Comparison of ENCODE assay signal across 8 cellular contexts in genomic region chr20:2873747-2874041, GRCh38. TPM values are rescaled to one million over a fixed set of nuclear protein-coding genes. Genes with fewer than 3 reads are reported as not detected.
DNase-seq lines count a peak whose midpoint lies in the region; ATAC-seq, FAIRE-seq and TF ChIP-seq lines count a peak whose summit lies in the region.

No MANE protein-coding gene starts in this region.

- no peaks in the 10 kb centered on the region for H3K27me3 ChIP-seq in CD8-positive, alpha-beta memory T cell (ENCODE audit: insufficient read depth, low read length, poor library complexity, severe bottlenecking)

- peaks cover 0 to 12% (median 2%) of the 10 kb centered on the region in 3 donors for H3K36me3 Mint-ChIP-seq in CD8-positive, alpha-beta memory T cell
- H3K36me3 Mint-ChIP-seq in progenitor cell of endocrine pancreas (ENCODE audit: insufficient read depth), result peaks cover 3% of the 10 kb centered on the region

- intact Hi-C loops in head of caudate nucleus (cut with DNase I), result loop anchor here (2.0 to 10.0 kb wide), 3 partner anchors 33 to 174 kb away; partner anchors contain the start of genes MRPS26, PCED1A and VPS16

- no peaks in the 10 kb centered on the region for H3K36me3 ChIP-seq in CD8-positive, alpha-beta memory T cell (ENCODE audit: insufficient read depth, low read length)

- peak; percentile 62 to 79 (median 69) for DNase-seq in CD8-positive, alpha-beta memory T cell
- DNase-seq in NCI-H1092 (lab: John Stamatoyannopoulos, UW) (peak; percentile 40), head of caudate nucleus (peak in 33 of 42 donors; percentile 13 to 70 (median 41)), progenitor cell of endocrine pancreas (ENCODE audit: low spot score, unreplicated experiment) (peak; percentile 58), GM19239 (ENCODE audit: insufficient read length, low spot score) (no peak), cerebellum (ENCODE audit: low spot score) (no peak)
- DNase-seq in activated T-helper 9 cell treated with anti-CD3 and anti-CD28 coated beads, Interleukin-2, amount 50 U/mL, for 16 hours (ENCODE audit: low read depth), result peak; percentile 47

- no peak for TF ChIP-seq CTCF in progenitor cell of endocrine pancreas (IDR thresholded peaks at IDR 0.05; ENCODE audit: unreplicated experiment)

- H3K9me3 Mint-ChIP-seq in CD8-positive, alpha-beta memory T cell, result no peaks in the 10 kb centered on the region
- H3K9me3 Mint-ChIP-seq in progenitor cell of endocrine pancreas (ENCODE audit: low read depth), result no peaks in the 10 kb centered on the region

- H3K4me1 ChIP-seq in CD8-positive, alpha-beta memory T cell (ENCODE audit: insufficient read depth, low read length), result peaks cover 39% of the 10 kb centered on the region

- peak overlapping the region; percentile 76 for H3K27ac ChIP-seq in CD8-positive, alpha-beta memory T cell (ENCODE audit: low read depth, low read length)

- peak overlapping the region; percentile 37 to 81 (median 72) for H3K27ac Mint-ChIP-seq in CD8-positive, alpha-beta memory T cell
- peak overlapping the region; percentile 90 for H3K27ac Mint-ChIP-seq in progenitor cell of endocrine pancreas

- no peak for FAIRE-seq in GM19239 (lab: Jason Lieb, UNC)

- ATAC-seq in GM21786 (IDR thresholded peaks at IDR 0.05; ENCODE audit: unreplicated experiment), result peak; percentile 27

- no peaks in the 10 kb centered on the region for H3K9me3 ChIP-seq in CD8-positive, alpha-beta memory T cell (ENCODE audit: low read length)

- POLR2A ChIA-PET in CD8-positive, alpha-beta memory T cell (lab: Charles Lee), result interaction anchor here (0.9 to 1.4 kb wide), 2 partner anchors 14 to 33 kb away, joined by 3 to 8 read pairs; partner anchors contain the start of genes PCED1A and VPS16

- CTCF ChIA-PET in CD8-positive, alpha-beta memory T cell (lab: Charles Lee), result interaction anchor here (1.2 to 1.5 kb wide), 2 partner anchors 9 to 75 kb away, joined by 3 to 4 read pairs; no protein-coding TSS in a partner anchor

- H3K4me1 Mint-ChIP-seq in CD8-positive, alpha-beta memory T cell, result peaks cover 46 to 55% (median 52%) of the 10 kb centered on the region in 3 donors
- H3K4me1 Mint-ChIP-seq in progenitor cell of endocrine pancreas (ENCODE audit: low read depth), result peaks cover 18% of the 10 kb centered on the region

- H3K27me3 Mint-ChIP-seq in CD8-positive, alpha-beta memory T cell, result no peaks in the 10 kb centered on the region
- H3K27me3 Mint-ChIP-seq in progenitor cell of endocrine pancreas, result peaks cover 37% of the 10 kb centered on the region

- H3K4me3 Mint-ChIP-seq in CD8-positive, alpha-beta memory T cell, result peak overlapping the region; percentile 87 to 94 (median 92)
- H3K4me3 Mint-ChIP-seq in progenitor cell of endocrine pancreas (ENCODE audit: low read depth), result peak overlapping the region; percentile 94

- peak overlapping the region; percentile 83 for H3K4me3 ChIP-seq in CD8-positive, alpha-beta memory T cell (ENCODE audit: low read length)

RNA-seq across cellular contexts. Expression of gene PTPRA, which starts 0.4 kb away (rescaled TPM):
- 10 to 100 TPM; 51.6 to 57.8 TPM for total RNA-seq in CD8-positive, alpha-beta memory T cell
- polyA plus RNA-seq in CD8-positive, alpha-beta memory T cell, result 56.9 TPM
- total RNA-seq in progenitor cell of endocrine pancreas, result 71.7 and 73.2 TPM in 2 replicates
- 103 TPM for total RNA-seq in cerebellum

RNA-seq across cellular contexts. Expression of gene VPS16, which starts 33.1 kb away (rescaled TPM):
- total RNA-seq in CD8-positive, alpha-beta memory T cell, result 10 to 100 TPM; 47.8 to 49.1 TPM
- polyA plus RNA-seq in CD8-positive, alpha-beta memory T cell, result 40.1 TPM
- total RNA-seq in progenitor cell of endocrine pancreas (47.8 and 48.5 TPM in 2 replicates), cerebellum (32.6 TPM)

RNA-seq across cellular contexts. Expression of gene PCED1A, which starts 33.2 kb away (rescaled TPM):
- total RNA-seq in CD8-positive, alpha-beta memory T cell, result 10 to 100 TPM; 30.8 to 34.0 TPM
- 20.2 TPM for polyA plus RNA-seq in CD8-positive, alpha-beta memory T cell
- 81.1 and 89.2 TPM in 2 replicates for total RNA-seq in progenitor cell of endocrine pancreas
- 20.0 TPM for total RNA-seq in cerebellum

RNA-seq across cellular contexts. Expression of gene TMEM239, which starts 57.5 kb away (rescaled TPM):
- total RNA-seq in CD8-positive, alpha-beta memory T cell, result not detected
- not detected for polyA plus RNA-seq in CD8-positive, alpha-beta memory T cell
- total RNA-seq in progenitor cell of endocrine pancreas (not detected in 2 replicates), cerebellum (not detected)

RNA-seq across cellular contexts. Expression of gene C20orf141, which starts 58.9 kb away (rescaled TPM):
- total RNA-seq in CD8-positive, alpha-beta memory T cell, result not detected
- not detected for polyA plus RNA-seq in CD8-positive, alpha-beta memory T cell
- total RNA-seq in progenitor cell of endocrine pancreas (not detected in 2 replicates), cerebellum (not detected)

Comparison
In these comparisons a context has a peak if more than half of its experiments do, and no peak if none do; other contexts are left out.
1. DNase-seq: peak in CD8-positive, alpha-beta memory T cell (5 of 5), NCI-H1092 (single experiment), activated T-helper 9 cell treated with anti-CD3 and anti-CD28 coated beads, Interleukin-2, amount 50 U/mL, for 16 hours (single experiment), head of caudate nucleus (33 of 42) and progenitor cell of endocrine pancreas (single experiment); none in GM19239 (single experiment) and cerebellum (single experiment).